Comparison of ENCODE assay signal across 1 cellular context in genomic region chr6:110378552-110378951, GRCh38.
TF ChIP-seq lines count a peak whose summit lies in the region.

No MANE protein-coding gene starts in this region.

TF ChIP-seq in GM23338, 12 proteins besides CTCF, POLR2A, EP300 and RAD21 (continued from another document):
- TF ChIP-seq REST (IDR thresholded peaks at IDR 0.05; ENCODE audit: unreplicated experiment) = no peak
- TF ChIP-seq ZNF331 (CRISPR knock-in tag; IDR thresholded peaks at IDR 0.05; ENCODE audit: low read depth) = no peak
- no peak for TF ChIP-seq EZH2phosphoT487 (IDR thresholded peaks at IDR 0.05; ENCODE audit: unreplicated experiment)
- TF ChIP-seq ZNF462 (CRISPR knock-in tag; IDR thresholded peaks at IDR 0.05) = no peak
- no peak for TF ChIP-seq CREB1 (CRISPR knock-in tag; IDR thresholded peaks at IDR 0.05; ENCODE audit: low read depth)
- no peak for TF ChIP-seq POLR2AphosphoS5 (IDR thresholded peaks at IDR 0.05; ENCODE audit: low read depth)
- no peak for TF ChIP-seq EZH2 (IDR thresholded peaks at IDR 0.05; ENCODE audit: low read depth, unreplicated experiment)
- no peak for TF ChIP-seq ETS1 (IDR thresholded peaks at IDR 0.05)
TF ChIP-seq in GM23338: peak in this region for 0.
